Comparison of ENCODE assay signal across 1 cellular context in the genomic region with DNA sequence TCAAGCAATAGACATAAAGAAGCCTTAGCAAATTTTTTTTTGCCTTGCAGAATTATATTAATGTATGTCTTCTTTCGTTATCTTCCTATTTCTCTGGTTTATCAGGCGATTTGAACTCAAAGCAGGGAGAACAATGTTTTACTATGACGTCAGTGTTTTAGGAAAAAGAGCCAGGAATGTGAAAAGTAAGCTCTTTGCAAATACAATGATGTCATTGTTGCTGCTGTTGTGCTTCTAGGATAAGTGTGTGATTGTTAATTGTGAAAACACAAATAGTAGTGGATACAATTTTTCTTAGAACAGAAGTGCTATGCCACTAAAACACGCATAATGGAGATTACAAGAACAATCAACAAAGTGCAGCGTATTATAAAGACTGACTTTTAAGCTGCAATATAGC.
TF ChIP-seq lines count a peak whose summit lies in the region.

No MANE protein-coding gene starts in this region.

TF ChIP-seq in HEK293, 187 proteins besides CTCF, POLR2A, EP300 and RAD21 (continued from another document and continues in another):
- TF ChIP-seq, protein P1, sequence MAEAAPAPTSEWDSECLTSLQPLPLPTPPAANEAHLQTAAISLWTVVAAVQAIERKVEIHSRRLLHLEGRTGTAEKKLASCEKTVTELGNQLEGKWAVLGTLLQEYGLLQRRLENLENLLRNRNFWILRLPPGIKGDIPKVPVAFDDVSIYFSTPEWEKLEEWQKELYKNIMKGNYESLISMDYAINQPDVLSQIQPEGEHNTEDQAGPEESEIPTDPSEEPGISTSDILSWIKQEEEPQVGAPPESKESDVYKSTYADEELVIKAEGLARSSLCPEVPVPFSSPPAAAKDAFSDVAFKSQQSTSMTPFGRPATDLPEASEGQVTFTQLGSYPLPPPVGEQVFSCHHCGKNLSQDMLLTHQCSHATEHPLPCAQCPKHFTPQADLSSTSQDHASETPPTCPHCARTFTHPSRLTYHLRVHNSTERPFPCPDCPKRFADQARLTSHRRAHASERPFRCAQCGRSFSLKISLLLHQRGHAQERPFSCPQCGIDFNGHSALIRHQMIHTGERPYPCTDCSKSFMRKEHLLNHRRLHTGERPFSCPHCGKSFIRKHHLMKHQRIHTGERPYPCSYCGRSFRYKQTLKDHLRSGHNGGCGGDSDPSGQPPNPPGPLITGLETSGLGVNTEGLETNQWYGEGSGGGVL (tag by site-specific recombination; IDR thresholded peaks at IDR 0.05): no peak
- TF ChIP-seq ZNF366 (tag by site-specific recombination; conservative IDR thresholded peaks at IDR 0.05) (peak; percentile 85), RBAK (tag by site-specific recombination; IDR thresholded peaks at IDR 0.05) (no peak), ZNF350 (tag by site-specific recombination; IDR thresholded peaks at IDR 0.05) (no peak), HOXC10 (CRISPR knock-in tag; IDR thresholded peaks at IDR 0.05) (no peak), ZNF544 (tag by site-specific recombination; IDR thresholded peaks at IDR 0.05) (no peak), PRDM2 (tag by site-specific recombination; IDR thresholded peaks at IDR 0.05; ENCODE audit: borderline replicate concordance) (no peak), ZNF146 (tag by site-specific recombination; IDR thresholded peaks at IDR 0.05) (peak; percentile 21; the same call in 1 of the 2 replicates), ZNF157 (tag by site-specific recombination; IDR thresholded peaks at IDR 0.05) (no peak), BCL11B (tag by site-specific recombination; IDR thresholded peaks at IDR 0.05; ENCODE audit: low read depth) (no peak), TSHZ1 (tag by site-specific recombination; IDR thresholded peaks at IDR 0.05; ENCODE audit: borderline replicate concordance) (peak; percentile 87), ZNF2 (tag by site-specific recombination; IDR thresholded peaks at IDR 0.05) (no peak), ZNF354C (tag by site-specific recombination; IDR thresholded peaks at IDR 0.05; ENCODE audit: borderline replicate concordance, low read depth) (no peak), ZNF623 (tag by site-specific recombination; IDR thresholded peaks at IDR 0.05) (0 out of 2 replicates have a peak, but pooled peaks have one; percentile 15), ZNF404 (tag by site-specific recombination; IDR thresholded peaks at IDR 0.05) (no peak), ZNF324 (tag by site-specific recombination; IDR thresholded peaks at IDR 0.05) (0 out of 2 replicates have a peak, but pooled peaks have one; percentile 41), YY2 (tag by site-specific recombination; IDR thresholded peaks at IDR 0.05) (no peak), PBX3 (CRISPR knock-in tag; IDR thresholded peaks at IDR 0.05) (no peak), ZNF645 (tag by site-specific recombination; IDR thresholded peaks at IDR 0.05) (no peak), ZBTB17 (tag by site-specific recombination; IDR thresholded peaks at IDR 0.05) (peak; percentile 62; the same call in 1 of the 2 replicates), ZNF660 (tag by site-specific recombination; IDR thresholded peaks at IDR 0.05) (0 out of 2 replicates have a peak, but pooled peaks have one; percentile 45), ZNF843 (tag by site-specific recombination; IDR thresholded peaks at IDR 0.05) (peak; percentile 52), ZNF18 (tag by site-specific recombination; IDR thresholded peaks at IDR 0.05) (no peak), PRDM1 (tag by site-specific recombination; IDR thresholded peaks at IDR 0.05) (no peak), ZNF585B (tag by site-specific recombination; IDR thresholded peaks at IDR 0.05) (no peak), ZBTB48 (tag by site-specific recombination; IDR thresholded peaks at IDR 0.05) (no peak), ZNF311 (tag by site-specific recombination; IDR thresholded peaks at IDR 0.05; ENCODE audit: borderline replicate concordance) (no peak), ZNF280C (tag by site-specific recombination; IDR thresholded peaks at IDR 0.05) (no peak), ZNF692 (tag by site-specific recombination; IDR thresholded peaks at IDR 0.05) (0 out of 2 replicates have a peak, but pooled peaks have one; percentile 50), ZNF664 (tag by site-specific recombination; IDR thresholded peaks at IDR 0.05) (no peak)
- TF ChIP-seq, protein P2, sequence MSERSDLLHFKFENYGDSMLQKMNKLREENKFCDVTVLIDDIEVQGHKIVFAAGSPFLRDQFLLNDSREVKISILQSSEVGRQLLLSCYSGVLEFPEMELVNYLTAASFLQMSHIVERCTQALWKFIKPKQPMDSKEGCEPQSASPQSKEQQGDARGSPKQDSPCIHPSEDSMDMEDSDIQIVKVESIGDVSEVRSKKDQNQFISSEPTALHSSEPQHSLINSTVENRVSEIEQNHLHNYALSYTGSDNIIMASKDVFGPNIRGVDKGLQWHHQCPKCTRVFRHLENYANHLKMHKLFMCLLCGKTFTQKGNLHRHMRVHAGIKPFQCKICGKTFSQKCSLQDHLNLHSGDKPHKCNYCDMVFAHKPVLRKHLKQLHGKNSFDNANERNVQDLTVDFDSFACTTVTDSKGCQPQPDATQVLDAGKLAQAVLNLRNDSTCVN (tag by site-specific recombination; optimal IDR thresholded peaks at IDR 0.05): no peak
- TF ChIP-seq, protein P3, sequence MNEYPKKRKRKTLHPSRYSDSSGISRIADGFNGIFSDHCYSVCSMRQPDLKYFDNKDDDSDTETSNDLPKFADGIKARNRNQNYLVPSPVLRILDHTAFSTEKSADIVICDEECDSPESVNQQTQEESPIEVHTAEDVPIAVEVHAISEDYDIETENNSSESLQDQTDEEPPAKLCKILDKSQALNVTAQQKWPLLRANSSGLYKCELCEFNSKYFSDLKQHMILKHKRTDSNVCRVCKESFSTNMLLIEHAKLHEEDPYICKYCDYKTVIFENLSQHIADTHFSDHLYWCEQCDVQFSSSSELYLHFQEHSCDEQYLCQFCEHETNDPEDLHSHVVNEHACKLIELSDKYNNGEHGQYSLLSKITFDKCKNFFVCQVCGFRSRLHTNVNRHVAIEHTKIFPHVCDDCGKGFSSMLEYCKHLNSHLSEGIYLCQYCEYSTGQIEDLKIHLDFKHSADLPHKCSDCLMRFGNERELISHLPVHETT (tag by site-specific recombination; IDR thresholded peaks at IDR 0.05): peak; percentile 78; the same call in 1 of the 2 replicates
